34 cellular contexts compared by ENCODE assay signal in genomic region chr7:90689256-90689655, GRCh38.
"Had no signal": no experiment of that assay in that cellular context is flagged by ENCODE, and none has a peak within 500 bp of the region (broad histone marks: within the 10 kb centered on the region; RNA-seq: fewer than 3 reads in every experiment).

No MANE protein-coding gene starts in this region.

- H3K27me3 Mint-ChIP-seq: activated CD4-positive, alpha-beta memory T cell treated with anti-CD3 and anti-CD28 coated beads, Interleukin-2, amount 10 ng/mL, durations not matched to agents 7 days and 5 days; activated CD4-positive, alpha-beta T cell treated with anti-CD3 and anti-CD28 coated beads, Interleukin-2, amount 10 ng/mL, durations not matched to agents 7 days and 5 days; activated T-cell treated with anti-CD3 and anti-CD28 coated beads, Interleukin-2, amount 50 U/mL, for 24 hours; activated T-helper 17 cell treated with anti-CD3 and anti-CD28 coated beads, Interleukin-2, amount 50 U/mL, for 72 hours; central memory CD8-positive, alpha-beta T cell; dendritic cell treated with granulocyte-macrophage colony-stimulating factor and Interleukin-4, amounts not matched to agents 40 ng/mL and 50 ng/mL, for 4 days had no signal

- ATAC-seq: activated naive CD8-positive, alpha-beta T cell treated with anti-CD3 and anti-CD28 coated beads, Interleukin-2, amount 50 U/mL, for 24 hours; activated T-helper 17 cell treated with anti-CD3 and anti-CD28 coated beads, Interleukin-2, amount 50 U/mL, for 72 hours; esophagus mucosa; left colon had no signal

- H3K36me3 Mint-ChIP-seq: immature natural killer cell, WTC11 had no signal

- H3K4me1 Mint-ChIP-seq: activated CD4-positive, alpha-beta memory T cell treated with anti-CD3 and anti-CD28 coated beads, Interleukin-2, amount 10 ng/mL, durations not matched to agents 7 days and 5 days; activated CD4-positive, alpha-beta T cell treated with anti-CD3 and anti-CD28 coated beads, Interleukin-2, amount 10 ng/mL, durations not matched to agents 7 days and 5 days; activated T-helper 17 cell treated with anti-CD3 and anti-CD28 coated beads, Interleukin-2, amount 50 U/mL, for 72 hours; central memory CD8-positive, alpha-beta T cell; immature natural killer cell; nephron progenitor cell had no signal

- H3K27ac Mint-ChIP-seq: activated CD4-positive, alpha-beta memory T cell treated with anti-CD3 and anti-CD28 coated beads, Interleukin-2, amount 10 ng/mL, durations not matched to agents 7 days and 5 days; activated CD4-positive, alpha-beta T cell treated with anti-CD3 and anti-CD28 coated beads, Interleukin-2, amount 10 ng/mL, durations not matched to agents 7 days and 5 days; activated naive CD8-positive, alpha-beta T cell treated with anti-CD3 and anti-CD28 coated beads, Interleukin-2, amount 50 U/mL, for 24 hours; activated T-cell treated with anti-CD3 and anti-CD28 coated beads, Interleukin-2, amount 50 U/mL, for 24 hours; activated T-helper 17 cell treated with anti-CD3 and anti-CD28 coated beads, Interleukin-2, amount 50 U/mL, for 72 hours; dendritic cell treated with granulocyte-macrophage colony-stimulating factor and Interleukin-4, amounts not matched to agents 40 ng/mL and 50 ng/mL, for 4 days; endodermal cell; immature natural killer cell; WTC11 had no signal

- H3K4me3 Mint-ChIP-seq: activated CD4-positive, alpha-beta memory T cell treated with anti-CD3 and anti-CD28 coated beads, Interleukin-2, amount 10 ng/mL, durations not matched to agents 7 days and 5 days; activated CD4-positive, alpha-beta T cell treated with anti-CD3 and anti-CD28 coated beads, Interleukin-2, amount 10 ng/mL, durations not matched to agents 7 days and 5 days; activated naive CD8-positive, alpha-beta T cell treated with anti-CD3 and anti-CD28 coated beads, Interleukin-2, amount 50 U/mL, for 24 hours; activated T-cell treated with anti-CD3 and anti-CD28 coated beads, Interleukin-2, amount 50 U/mL, for 24 hours; activated T-helper 17 cell treated with anti-CD3 and anti-CD28 coated beads, Interleukin-2, amount 50 U/mL, for 72 hours; central memory CD8-positive, alpha-beta T cell; dendritic cell treated with granulocyte-macrophage colony-stimulating factor and Interleukin-4, amounts not matched to agents 40 ng/mL and 50 ng/mL, for 4 days; endodermal cell; immature natural killer cell; nephron progenitor cell; WTC11 had no signal

- H3K4me3 ChIP-seq: breast epithelium, heart left ventricle, pancreas, prostate gland, smooth muscle cell, suprapubic skin, tibial artery had no signal

- DNase-seq: activated CD4-positive, alpha-beta memory T cell treated with anti-CD3 and anti-CD28 coated beads, Interleukin-2, amount 10 ng/mL, durations not matched to agents 7 days and 5 days; activated CD4-positive, alpha-beta T cell treated with anti-CD3 and anti-CD28 coated beads for 1 hour; activated CD4-positive, alpha-beta T cell treated with anti-CD3 and anti-CD28 coated beads, Interleukin-2, amount 10 ng/mL, durations not matched to agents 7 days and 5 days; activated CD8-positive, alpha-beta memory T cell treated with anti-CD3 and anti-CD28 coated beads, Interleukin-2, amount 50 U/mL, for 48 hours; activated gamma-delta T cell treated with Interleukin-2 at 50 U/mL for 16 hours; activated naive CD4-positive, alpha-beta T cell treated with anti-CD3 and anti-CD28 coated beads, Interleukin-2, amount 50 U/mL, for 16 hours; activated naive CD8-positive, alpha-beta T cell treated with anti-CD3 and anti-CD28 coated beads, Interleukin-2, amount 50 U/mL, for 24 hours; activated T-cell treated with anti-CD3 and anti-CD28 coated beads, Interleukin-2, amount 50 U/mL, for 24 hours; amygdala; endodermal cell; foreskin fibroblast; heart left ventricle; hypothalamus; immature natural killer cell; kidney; left colon; mammary epithelial cell; nephron progenitor cell; pancreas; retina; stimulated activated CD4-positive, alpha-beta T cell treated with anti-CD3 and anti-CD28 coated beads, Interleukin-1b, Interleukin-23, amount 100 ng/mL, for 48 hours; stimulated activated CD4-positive, alpha-beta T cell treated with anti-CD3 and anti-CD28 coated beads, Interleukin-4, amount 100 ng/mL, for 4 hours; stimulated activated CD8-positive, alpha-beta memory T cell treated with anti-CD3 and anti-CD28 coated beads, Interleukin-4, amount 100 ng/mL, for 48 hours; stimulated activated naive CD4-positive, alpha-beta T cell; tibial artery had no signal

- FAIRE-seq: pancreas had no signal

- H3K9me3 Mint-ChIP-seq: activated CD4-positive, alpha-beta memory T cell treated with anti-CD3 and anti-CD28 coated beads, Interleukin-2, amount 10 ng/mL, durations not matched to agents 7 days and 5 days; activated CD4-positive, alpha-beta T cell treated with anti-CD3 and anti-CD28 coated beads, Interleukin-2, amount 10 ng/mL, durations not matched to agents 7 days and 5 days; activated naive CD8-positive, alpha-beta T cell treated with anti-CD3 and anti-CD28 coated beads, Interleukin-2, amount 50 U/mL, for 24 hours; activated T-cell treated with anti-CD3 and anti-CD28 coated beads, Interleukin-2, amount 50 U/mL, for 24 hours; activated T-helper 17 cell treated with anti-CD3 and anti-CD28 coated beads, Interleukin-2, amount 50 U/mL, for 72 hours; dendritic cell treated with granulocyte-macrophage colony-stimulating factor and Interleukin-4, amounts not matched to agents 40 ng/mL and 50 ng/mL, for 4 days; endodermal cell; nephron progenitor cell; WTC11 had no signal
